15 cellular contexts compared by ENCODE assay signal in the genomic region with DNA sequence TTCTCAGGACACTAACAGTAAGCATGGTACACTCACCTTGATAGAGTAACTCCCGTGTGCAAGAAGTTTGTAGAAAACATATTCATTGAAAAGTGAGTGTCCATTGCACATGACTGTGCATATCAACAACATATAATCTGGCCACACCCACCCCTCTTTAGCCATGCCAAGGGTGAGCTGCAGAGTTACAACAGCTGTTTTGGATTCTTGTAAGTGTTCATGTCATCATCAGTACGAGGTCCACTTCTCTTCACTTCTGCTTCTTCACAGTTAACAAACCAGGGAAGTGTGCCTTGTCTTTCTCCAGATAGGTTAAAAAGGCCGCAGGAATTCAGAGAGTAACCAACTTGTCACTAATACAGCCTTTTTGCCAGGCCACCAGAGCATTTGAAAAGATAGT.
"Had no signal": no experiment of that assay in that cellular context is flagged by ENCODE, and none has a peak within 500 bp of the region (broad histone marks: within the 10 kb centered on the region; RNA-seq: fewer than 3 reads in every experiment).

No MANE protein-coding gene starts in this region.

- H3K27ac ChIP-seq: foreskin keratinocyte, prostate gland, uterus, WERI-Rb-1 had no signal

- H3K9me3 Mint-ChIP-seq: activated naive CD4-positive, alpha-beta T cell treated with anti-CD3 and anti-CD28 coated beads, Interleukin-2, amount 50 U/mL, for 72 hours; activated T-cell treated with anti-CD3 and anti-CD28 coated beads, Interleukin-2, amount 50 U/mL, for 24 hours; nephron progenitor cell; stimulated activated effector memory CD8-positive, alpha-beta T cell treated with anti-CD3 and anti-CD28 coated beads, Interleukin-12 subunit alpha, Interleukin-12 subunit beta, amount 100 ng/mL, for 72 hours had no signal

- H3K27ac Mint-ChIP-seq: activated CD4-positive, alpha-beta memory T cell treated with anti-CD3 and anti-CD28 coated beads for 36 hours; activated naive CD4-positive, alpha-beta T cell treated with anti-CD3 and anti-CD28 coated beads, Interleukin-2, amount 50 U/mL, for 72 hours; activated T-cell treated with anti-CD3 and anti-CD28 coated beads, Interleukin-2, amount 50 U/mL, for 24 hours; nephron progenitor cell; stimulated activated effector memory CD8-positive, alpha-beta T cell treated with anti-CD3 and anti-CD28 coated beads, Interleukin-12 subunit alpha, Interleukin-12 subunit beta, amount 100 ng/mL, for 72 hours had no signal

- H3K27me3 ChIP-seq: foreskin keratinocyte, uterus had no signal

- H3K4me1 ChIP-seq: prostate gland had no signal

- H3K27me3 Mint-ChIP-seq: activated CD4-positive, alpha-beta memory T cell treated with anti-CD3 and anti-CD28 coated beads for 36 hours; activated T-cell treated with anti-CD3 and anti-CD28 coated beads, Interleukin-2, amount 50 U/mL, for 24 hours had no signal

- ATAC-seq: activated naive CD4-positive, alpha-beta T cell treated with anti-CD3 and anti-CD28 coated beads, Interleukin-2, amount 50 U/mL, for 72 hours; foreskin keratinocyte; sciatic nerve; stimulated activated effector memory CD8-positive, alpha-beta T cell treated with anti-CD3 and anti-CD28 coated beads, Interleukin-12 subunit alpha, Interleukin-12 subunit beta, amount 100 ng/mL, for 72 hours had no signal

- FAIRE-seq: colon had no signal

- H3K9me3 ChIP-seq: prostate gland, SK-N-SH, uterus had no signal

- H3K36me3 ChIP-seq: prostate gland, uterus, WERI-Rb-1 had no signal

- H3K36me3 Mint-ChIP-seq: activated CD4-positive, alpha-beta memory T cell treated with anti-CD3 and anti-CD28 coated beads for 36 hours; activated naive CD4-positive, alpha-beta T cell treated with anti-CD3 and anti-CD28 coated beads, Interleukin-2, amount 50 U/mL, for 72 hours; stimulated activated effector memory CD8-positive, alpha-beta T cell treated with anti-CD3 and anti-CD28 coated beads, Interleukin-12 subunit alpha, Interleukin-12 subunit beta, amount 100 ng/mL, for 72 hours had no signal

- H3K9ac ChIP-seq: SK-N-SH had no signal

- DNase-seq: activated CD4-positive, alpha-beta memory T cell treated with anti-CD3 and anti-CD28 coated beads for 36 hours; activated effector memory CD4-positive, alpha-beta T cell treated with Interleukin-2 at 50 U/mL for 16 hours; activated T-cell treated with anti-CD3 and anti-CD28 coated beads, Interleukin-2, amount 50 U/mL, for 24 hours; amniotic stem cell; foreskin keratinocyte; nephron progenitor cell; SK-N-SH; stimulated activated CD4-positive, alpha-beta T cell treated with anti-CD3 and anti-CD28 coated beads, Interleukin-1b, Interleukin-23, amount 100 ng/mL, for 48 hours; uterus; WERI-Rb-1 had no signal

- H3K4me3 Mint-ChIP-seq: activated CD4-positive, alpha-beta memory T cell treated with anti-CD3 and anti-CD28 coated beads for 36 hours; activated T-cell treated with anti-CD3 and anti-CD28 coated beads, Interleukin-2, amount 50 U/mL, for 24 hours; nephron progenitor cell; stimulated activated effector memory CD8-positive, alpha-beta T cell treated with anti-CD3 and anti-CD28 coated beads, Interleukin-12 subunit alpha, Interleukin-12 subunit beta, amount 100 ng/mL, for 72 hours had no signal

- H3K4me3 ChIP-seq: prostate gland, uterus had no signal
